8 cellular contexts compared by ENCODE assay signal in genomic region chr2:39513641-39514094, GRCh38.
DNase-seq lines count a peak whose midpoint lies in the region; ATAC-seq, FAIRE-seq and TF ChIP-seq lines count a peak whose summit lies in the region.

No MANE protein-coding gene starts in this region.

- peak overlapping the region; percentile 92 for H3K27ac Mint-ChIP-seq in activated naive CD8-positive, alpha-beta T cell treated with anti-CD3 and anti-CD28 coated beads, Interleukin-2, amount 50 U/mL, for 24 hours

- peak; percentile 83 for ATAC-seq in GM19035 (IDR thresholded peaks at IDR 0.05; ENCODE audit: unreplicated experiment)
- ATAC-seq in HG03175 (IDR thresholded peaks at IDR 0.05; ENCODE audit: unreplicated experiment), result peak; percentile 78
- peak; percentile 84 for ATAC-seq in activated naive CD8-positive, alpha-beta T cell treated with anti-CD3 and anti-CD28 coated beads, Interleukin-2, amount 50 U/mL, for 24 hours

- H3K4me3 ChIP-seq in OCI-LY3 (ENCODE audit: low read length) (no peak overlapping the region), spleen (no peak overlapping the region)

- H3K27me3 ChIP-seq in OCI-LY3 (ENCODE audit: low read depth, low read length) (peaks cover 89% of the 10 kb centered on the region), spleen (replicated peaks in 1 of 7) (no peaks in the 10 kb centered on the region)

- no peaks in the 10 kb centered on the region for H3K79me2 ChIP-seq in OCI-LY3 (ENCODE audit: low read length)

- no peak for TF ChIP-seq POLR2A in spleen (IDR thresholded peaks at IDR 0.05)

- 0 to 10% (median 7%) methylated on average over 2 of the region's 2 CpGs for WGBS in spleen, 5 donors

- H3K9me3 ChIP-seq in OCI-LY3 (ENCODE audit: insufficient read depth, low read length) (no peaks in the 10 kb centered on the region), spleen (no peaks in the 10 kb centered on the region)

- no peaks in the 10 kb centered on the region for H3K36me3 ChIP-seq in OCI-LY3 (replicated peaks; ENCODE audit: low read depth, low read length)
- H3K36me3 ChIP-seq in spleen, result no peaks in the 10 kb centered on the region

- H4K20me1 ChIP-seq in OCI-LY3 (ENCODE audit: insufficient read depth, low read length), result peaks cover 2% of the 10 kb centered on the region; the same call in 1 of the 2 replicates

- no peak for FAIRE-seq in D721Med (lab: Jason Lieb, UNC)

- peaks cover 49% of the 10 kb centered on the region for H3K4me1 Mint-ChIP-seq in activated naive CD8-positive, alpha-beta T cell treated with anti-CD3 and anti-CD28 coated beads, Interleukin-2, amount 50 U/mL, for 24 hours

- H3K4me2 ChIP-seq in OCI-LY3 (ENCODE audit: low read length), result no peak overlapping the region

- peaks cover 5% of the 10 kb centered on the region for H3K27me3 Mint-ChIP-seq in activated naive CD8-positive, alpha-beta T cell treated with anti-CD3 and anti-CD28 coated beads, Interleukin-2, amount 50 U/mL, for 24 hours

- peak overlapping the region; percentile 51 for H3K4me3 Mint-ChIP-seq in activated naive CD8-positive, alpha-beta T cell treated with anti-CD3 and anti-CD28 coated beads, Interleukin-2, amount 50 U/mL, for 24 hours

- H3K9ac ChIP-seq in OCI-LY3 (ENCODE audit: low read length), result no peak overlapping the region

- H3K27ac ChIP-seq in OCI-LY3 (ENCODE audit: low read length), result no peak overlapping the region
- H3K27ac ChIP-seq in spleen, result peak overlapping the region in 7 of 8 donors; percentile 49 to 65 (median 59)

- H3K36me3 Mint-ChIP-seq in activated naive CD8-positive, alpha-beta T cell treated with anti-CD3 and anti-CD28 coated beads, Interleukin-2, amount 50 U/mL, for 24 hours (ENCODE audit: low read depth), result peaks cover 3% of the 10 kb centered on the region

- H3K9me3 Mint-ChIP-seq in activated naive CD8-positive, alpha-beta T cell treated with anti-CD3 and anti-CD28 coated beads, Interleukin-2, amount 50 U/mL, for 24 hours, result no peaks in the 10 kb centered on the region

- DNase-seq in D721Med (ENCODE audit: insufficient read length, low spot score), result no peak
- DNase-seq in activated naive CD8-positive, alpha-beta T cell treated with anti-CD3 and anti-CD28 coated beads, Interleukin-2, amount 50 U/mL, for 24 hours, result peak; percentile 73
- DNase-seq in hepatic stellate cell (ENCODE audit: low spot score), result peak; percentile 55
- DNase-seq in spleen, result no peak
- no peak for DNase-seq in ecto neural progenitor cell (ENCODE audit: low spot score)

- TF ChIP-seq CTCF in D721Med (IDR thresholded peaks at IDR 0.05; ENCODE audit: insufficient read depth, missing control alignments) (peak; percentile 52), OCI-LY3 (IDR thresholded peaks at IDR 0.05; ENCODE audit: low read depth, low read length) (peak; percentile 47), spleen (IDR thresholded peaks at IDR 0.05 in 8 of 11, conservative IDR thresholded peaks at IDR 0.05 in 3 of 11) (peak in 10 of 11 experiments; percentile 20 to 67 (median 52))

- H3K4me1 ChIP-seq in OCI-LY3 (ENCODE audit: low read length) (no peaks in the 10 kb centered on the region), spleen (peaks cover 15 to 81% (median 56%) of the 10 kb centered on the region in 6 donors)

- intact Hi-C loops in spleen (cut with DNase I; ENCODE audit: low total_unique reads), result no loop called here

- H2AFZ ChIP-seq in OCI-LY3 (ENCODE audit: low read depth, low read length), result no peak overlapping the region

Comparison
In these comparisons a context has a peak if more than half of its experiments do, and no peak if none do; other contexts are left out.
1. DNase-seq: peak in activated naive CD8-positive, alpha-beta T cell treated with anti-CD3 and anti-CD28 coated beads, Interleukin-2, amount 50 U/mL, for 24 hours (single experiment) and hepatic stellate cell (single experiment); none in D721Med (single experiment), spleen (single experiment) and ecto neural progenitor cell (single experiment).
2. Peak in every context shown above with its lines, with median percentiles within 50 percentile points of each other: CTCF ChIP-seq and ATAC-seq.